In the genomic region with DNA sequence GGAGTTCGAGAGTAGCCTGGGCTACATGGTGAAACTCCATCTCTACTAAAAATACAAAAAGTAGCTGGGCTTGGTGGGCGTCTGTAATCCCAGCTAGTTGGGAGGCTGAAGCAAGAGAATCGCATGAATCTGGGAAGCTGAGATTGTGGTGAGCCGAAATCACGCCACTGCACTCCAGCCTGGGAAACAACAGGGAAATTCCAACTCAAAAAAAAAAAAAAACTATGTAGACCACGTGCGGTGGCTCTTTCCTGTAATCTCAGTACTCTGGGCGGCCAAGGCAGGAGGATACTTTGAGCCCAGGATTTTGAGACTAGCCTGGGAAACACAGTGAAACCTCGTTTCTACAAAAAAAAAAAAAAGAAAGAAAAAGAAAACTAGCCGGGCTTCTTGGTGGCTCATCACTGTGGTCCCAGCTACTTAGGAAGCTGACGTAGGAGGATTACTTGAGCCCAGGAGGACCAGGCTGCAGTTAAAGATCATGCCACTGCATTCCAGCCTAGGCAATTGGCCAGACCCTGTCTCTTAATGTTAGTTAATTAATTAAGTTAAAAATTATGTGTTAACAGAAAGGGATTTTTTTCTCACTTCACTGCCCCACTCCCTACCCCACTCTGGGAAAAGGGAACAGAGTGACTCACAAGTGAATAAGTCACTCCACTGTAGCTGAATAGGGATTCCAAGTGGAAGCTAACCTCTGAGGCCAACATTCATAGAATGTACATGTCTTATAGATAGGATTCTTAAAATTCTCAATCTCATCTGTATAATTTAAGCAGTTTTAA, we compare ENCODE assay signal across 13 cellular contexts. TPM values are rescaled to one million over a fixed set of nuclear protein-coding genes. Genes with fewer than 3 reads are reported as not detected.
DNase-seq lines count a peak whose midpoint lies in the region; ATAC-seq and TF ChIP-seq lines count a peak whose summit lies in the region.
"Had no signal": no experiment of that assay in that cellular context is flagged by ENCODE, and none has a peak within 500 bp of the region (broad histone marks: within the 10 kb centered on the region; RNA-seq: fewer than 3 reads in every experiment).

No MANE protein-coding gene starts in this region.

- H3K27ac ChIP-seq in CD8-positive, alpha-beta memory T cell (ENCODE audit: low read depth, low read length), result no peak overlapping the region
- H3K27ac ChIP-seq: SJCRH30 had no signal

- no peaks in the 10 kb centered on the region for H3K27me3 Mint-ChIP-seq in CD8-positive, alpha-beta memory T cell
- H3K27me3 Mint-ChIP-seq in brain, result no peaks in the 10 kb centered on the region
- H3K27me3 Mint-ChIP-seq in natural killer cell (ENCODE audit: low read depth in 2 of 2), result no peaks in the 10 kb centered on the region
- no peaks in the 10 kb centered on the region for H3K27me3 Mint-ChIP-seq in stimulated activated naive B cell treated with anti-CD40 and anti-IgM and Interleukin-4, amounts not matched to agents 10 μg/mL and 1 μg/mL and 100 μg/mL, for 72 hours
- H3K27me3 Mint-ChIP-seq: activated CD4-positive, alpha-beta memory T cell treated with anti-CD3 and anti-CD28 coated beads for 36 hours had no signal

- CTCF ChIA-PET in CD8-positive, alpha-beta memory T cell (lab: Charles Lee), result no interaction called here

- peak; percentile 41 for DNase-seq in AG10803 (ENCODE audit: low read depth)
- DNase-seq in CD8-positive, alpha-beta memory T cell, result no peak
- DNase-seq in natural killer cell, result no peak
- no peak for DNase-seq in SK-N-DZ (ENCODE audit: low spot score)
- no peak for DNase-seq in stimulated activated naive B cell treated with anti-CD40 and anti-IgM and Interleukin-4, amounts not matched to agents 10 μg/mL and 1 μg/mL and 100 μg/mL, for 72 hours
- DNase-seq in anterior cingulate cortex (lab: John Stamatoyannopoulos, UW), result no peak
- DNase-seq: activated CD4-positive, alpha-beta memory T cell treated with anti-CD3 and anti-CD28 coated beads for 36 hours; NCI-H1930; NCI-H510A; SJCRH30; stimulated activated CD4-positive, alpha-beta T cell treated with anti-CD3 and anti-CD28 coated beads, Interleukin-2, amount 100 ng/mL, for 48 hours had no signal

- no peaks in the 10 kb centered on the region for H3K27me3 ChIP-seq in CD8-positive, alpha-beta memory T cell (ENCODE audit: insufficient read depth, low read length, poor library complexity, severe bottlenecking)
- H3K27me3 ChIP-seq: SJCRH30 had no signal

- H3K9me3 Mint-ChIP-seq in CD8-positive, alpha-beta memory T cell, result peaks cover 0 to 9% (median 4%) of the 10 kb centered on the region in 5 donors
- H3K9me3 Mint-ChIP-seq in brain (peaks cover 0 to 2% (median 0%) of the 10 kb centered on the region in 5 experiments), natural killer cell (no peaks in the 10 kb centered on the region)
- H3K9me3 Mint-ChIP-seq in stimulated activated naive B cell treated with anti-CD40 and anti-IgM and Interleukin-4, amounts not matched to agents 10 μg/mL and 1 μg/mL and 100 μg/mL, for 72 hours, result peaks cover 0 to 2% of the 10 kb centered on the region in 2 donors

- H3K4me3 Mint-ChIP-seq in CD8-positive, alpha-beta memory T cell, result peak overlapping the region; percentile 48 to 98 (median 96)
- H3K4me3 Mint-ChIP-seq in brain (peak overlapping the region in 4 of 5 experiments; percentile 46 to 93 (median 80)), natural killer cell (peak overlapping the region; percentile 97)
- no peak overlapping the region for H3K4me3 Mint-ChIP-seq in stimulated activated naive B cell treated with anti-CD40 and anti-IgM and Interleukin-4, amounts not matched to agents 10 μg/mL and 1 μg/mL and 100 μg/mL, for 72 hours

- H3K9me3 ChIP-seq in CD8-positive, alpha-beta memory T cell (ENCODE audit: low read length), result no peaks in the 10 kb centered on the region

- intact Hi-C loops in natural killer cell (cut with micrococcal nuclease), result no loop called here

- peaks cover 25 to 51% (median 46%) of the 10 kb centered on the region in 3 donors for H3K4me1 Mint-ChIP-seq in CD8-positive, alpha-beta memory T cell
- H3K4me1 Mint-ChIP-seq in brain (peaks cover 31% of the 10 kb centered on the region), natural killer cell (peaks cover 35 to 41% of the 10 kb centered on the region in 2 donors)
- H3K4me1 Mint-ChIP-seq in stimulated activated naive B cell treated with anti-CD40 and anti-IgM and Interleukin-4, amounts not matched to agents 10 μg/mL and 1 μg/mL and 100 μg/mL, for 72 hours, result peaks cover 20 to 26% of the 10 kb centered on the region in 2 donors

- ATAC-seq in natural killer cell, result no peak
- ATAC-seq in GM19395 (IDR thresholded peaks at IDR 0.05; ENCODE audit: unreplicated experiment), result no peak
- no peak for ATAC-seq in stimulated activated naive B cell treated with anti-CD40 and anti-IgM and Interleukin-4, amounts not matched to agents 10 μg/mL and 1 μg/mL and 100 μg/mL, for 72 hours (replicated peaks)

- peaks cover 8 to 33% (median 13%) of the 10 kb centered on the region in 3 donors for H3K36me3 Mint-ChIP-seq in CD8-positive, alpha-beta memory T cell
- H3K36me3 Mint-ChIP-seq in brain (peaks cover 13% of the 10 kb centered on the region), natural killer cell (no peaks in the 10 kb centered on the region)
- peaks cover 32 to 44% of the 10 kb centered on the region in 2 donors for H3K36me3 Mint-ChIP-seq in stimulated activated naive B cell treated with anti-CD40 and anti-IgM and Interleukin-4, amounts not matched to agents 10 μg/mL and 1 μg/mL and 100 μg/mL, for 72 hours

- H3K36me3 ChIP-seq in CD8-positive, alpha-beta memory T cell (ENCODE audit: insufficient read depth, low read length), result no peaks in the 10 kb centered on the region

- TF ChIP-seq CTCF in AG10803 (conservative IDR thresholded peaks at IDR 0.05; ENCODE audit: low read length), result no peak
- no peak for TF ChIP-seq CTCF in brain (conservative IDR thresholded peaks at IDR 0.05)
- no peak for TF ChIP-seq CTCF in natural killer cell (IDR thresholded peaks at IDR 0.05)

- H3K27ac Mint-ChIP-seq in CD8-positive, alpha-beta memory T cell, result peak overlapping the region in 3 of 8 donors; percentile 37 to 83 (median 51)
- H3K27ac Mint-ChIP-seq in brain (peak overlapping the region in 1 of 5 experiments; percentile 33), natural killer cell (peak overlapping the region in 1 of 2 donors; percentile 97)
- H3K27ac Mint-ChIP-seq in stimulated activated naive B cell treated with anti-CD40 and anti-IgM and Interleukin-4, amounts not matched to agents 10 μg/mL and 1 μg/mL and 100 μg/mL, for 72 hours, result no peak overlapping the region

- peaks cover 14% of the 10 kb centered on the region for H3K4me1 ChIP-seq in CD8-positive, alpha-beta memory T cell (ENCODE audit: insufficient read depth, low read length)
- H3K4me1 ChIP-seq: SJCRH30 had no signal

- POLR2A ChIA-PET in CD8-positive, alpha-beta memory T cell (lab: Charles Lee), result interaction anchor here (0.6 kb wide), 1 partner anchor 284 kb away, joined by 3 read pairs; no protein-coding TSS in a partner anchor

- H3K4me3 ChIP-seq in AG10803 (ENCODE audit: low read length), result no peak overlapping the region
- H3K4me3 ChIP-seq in CD8-positive, alpha-beta memory T cell (ENCODE audit: low read length), result no peak overlapping the region
- H3K4me3 ChIP-seq: SJCRH30 had no signal

RNA-seq across cellular contexts. Expression of gene ZNF83, which starts 2.2 kb away (rescaled TPM):
- total RNA-seq in CD8-positive, alpha-beta memory T cell, result 10 to 100 TPM; 26.9 to 28.0 TPM
- 23.1 TPM for polyA plus RNA-seq in CD8-positive, alpha-beta memory T cell
- 7.5 TPM for polyA plus RNA-seq in brain (ENCODE audit: insufficient read depth, low read depth, low replicate concordance)
- 100 to 1,000 TPM in 1 of 3 donors, 10 to 100 TPM in 2; 46.8 to 114 (median 96.9) TPM for total RNA-seq in natural killer cell
- polyA plus RNA-seq in SK-N-DZ (2014; cell fraction: cytosol; rRNA removed), result 33.4 and 42.0 TPM in 2 replicates
- 77.9 and 91.2 TPM in 2 replicates for polyA plus RNA-seq in SK-N-DZ (2014; cell fraction: nucleus; rRNA removed)

Comparison
In these comparisons a context has a peak if more than half of its experiments do, and no peak if none do; other contexts are left out.
1. H3K4me3 Mint-ChIP-seq: peak in CD8-positive, alpha-beta memory T cell (7 of 7), brain (4 of 5) and natural killer cell (single experiment); none in stimulated activated naive B cell treated with anti-CD40 and anti-IgM and Interleukin-4, amounts not matched to agents 10 μg/mL and 1 μg/mL and 100 μg/mL, for 72 hours (0 of 2).